Comparison of ENCODE assay signal across 20 cellular contexts in genomic region chr9:15389173-15389572, GRCh38.
"Had no signal": no experiment of that assay in that cellular context is flagged by ENCODE, and none has a peak within 500 bp of the region (broad histone marks: within the 10 kb centered on the region; RNA-seq: fewer than 3 reads in every experiment).

No MANE protein-coding gene starts in this region.

- H3K36me3 ChIP-seq: cardiac muscle cell, right lobe of liver had no signal

- H3K27ac ChIP-seq: cardiac muscle cell, right lobe of liver had no signal

- H3K27me3 ChIP-seq: cardiac muscle cell, right lobe of liver had no signal

- H3K4me1 ChIP-seq: right lobe of liver had no signal

- H3K4me3 ChIP-seq: cardiac muscle cell, mucosa of descending colon, right lobe of liver had no signal

- H3K9me3 ChIP-seq: mucosa of descending colon, right lobe of liver had no signal

- DNase-seq: activated B cell treated with CpG ODN at 0.5 μM for 24 hours; activated CD4-positive, alpha-beta T cell treated with anti-CD3 and anti-CD28 coated beads for 36 hours; activated CD4-positive, alpha-beta T cell treated with anti-CD3 and anti-CD28 coated beads, Interleukin-2, amount 50 U/mL, for 4 hours; activated CD8-positive, alpha-beta memory T cell treated with anti-CD3 and anti-CD28 coated beads, Interleukin-2, amount 50 U/mL, for 48 hours; activated naive CD4-positive, alpha-beta T cell treated with Interleukin-2 at 50 U/mL for 16 hours; activated naive CD8-positive, alpha-beta T cell treated with anti-CD3 and anti-CD28 coated beads for 36 hours; activated T-cell treated with anti-CD3 and anti-CD28 coated beads, Interleukin-2, amount 50 U/mL, for 4 hours; amygdala; effector CD4-positive, alpha-beta T cell; left colon; mucosa of descending colon; naive B cell; nucleus accumbens; right lobe of liver; stimulated activated CD4-positive, alpha-beta T cell treated with anti-CD3 and anti-CD28 coated beads, Interleukin-2, amount 100 ng/mL, for 48 hours; stimulated activated CD8-positive, alpha-beta memory T cell treated with anti-CD3 and anti-CD28 coated beads, Interleukin-4, amount 100 ng/mL, for 48 hours; stimulated activated naive B cell treated with anti-CD40 and anti-IgM and Interleukin-4, amounts not matched to agents 10 μg/mL and 1 μg/mL and 100 μg/mL, for 72 hours; T1000; trophoblast cell had no signal

- ATAC-seq: activated CD4-positive, alpha-beta T cell treated with anti-CD3 and anti-CD28 coated beads for 36 hours; activated T-cell treated with anti-CD3 and anti-CD28 coated beads, Interleukin-2, amount 50 U/mL, for 4 hours; right lobe of liver; stimulated activated naive B cell treated with anti-CD40 and anti-IgM and Interleukin-4, amounts not matched to agents 10 μg/mL and 1 μg/mL and 100 μg/mL, for 72 hours had no signal
